8 cellular contexts compared by ENCODE assay signal in the genomic region with DNA sequence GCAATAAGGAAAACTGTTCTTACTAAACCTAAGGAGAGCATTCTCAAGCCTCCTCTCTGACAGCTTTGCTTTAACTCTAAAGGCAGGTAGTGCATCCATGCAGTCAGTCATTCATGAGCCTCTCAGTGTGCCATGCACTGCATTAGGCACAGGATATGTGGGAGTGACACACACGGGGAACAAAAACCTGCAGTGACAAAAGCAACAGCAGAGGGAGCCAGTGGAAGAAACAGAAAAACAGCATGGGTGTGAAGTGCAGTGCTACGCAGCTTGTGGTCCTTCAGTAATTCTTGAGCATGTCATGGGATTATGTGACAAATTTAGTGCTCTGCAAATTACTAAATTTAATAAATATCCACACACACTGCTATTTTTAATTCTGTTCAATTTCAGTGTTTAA.
DNase-seq lines count a peak whose midpoint lies in the region; ATAC-seq and TF ChIP-seq lines count a peak whose summit lies in the region.

No MANE protein-coding gene starts in this region.

- no peak overlapping the region for H3K4me3 ChIP-seq in CD8-positive, alpha-beta T cell (ENCODE audit: low read depth, low read length)
- H3K4me3 ChIP-seq in gastroesophageal sphincter (no peak overlapping the region), prostate gland (no peak overlapping the region), lower leg skin (ENCODE audit: low read depth, poor library complexity, severe bottlenecking) (no peak overlapping the region)

- H3K27me3 Mint-ChIP-seq in CD8-positive, alpha-beta T cell (ENCODE audit: low read depth): no peaks in the 10 kb centered on the region
- no peaks in the 10 kb centered on the region for H3K27me3 Mint-ChIP-seq in WTC11 (ENCODE audit: low read depth)
- no peaks in the 10 kb centered on the region for H3K27me3 Mint-ChIP-seq in activated T-helper 2 cell treated with anti-CD3 and anti-CD28 coated beads, Interferon-gamma antibody, Interleukin-2, Interleukin-4, amounts not matched to agents 10 μg/mL and 5 μg/mL and 100 μg/mL, durations not matched to agents 14 hours and 24 hours and 36 hours (ENCODE audit: low read depth)

- no peak overlapping the region for H3K4me3 Mint-ChIP-seq in CD8-positive, alpha-beta T cell
- H3K4me3 Mint-ChIP-seq in WTC11: no peak overlapping the region
- no peak overlapping the region for H3K4me3 Mint-ChIP-seq in activated T-helper 2 cell treated with anti-CD3 and anti-CD28 coated beads, Interferon-gamma antibody, Interleukin-2, Interleukin-4, amounts not matched to agents 10 μg/mL and 5 μg/mL and 100 μg/mL, durations not matched to agents 14 hours and 24 hours and 36 hours (ENCODE audit: low read depth)

- H3K27ac ChIP-seq in CD8-positive, alpha-beta T cell (ENCODE audit: low read depth, low read length): no peak overlapping the region
- no peak overlapping the region for H3K27ac ChIP-seq in gastroesophageal sphincter
- H3K27ac ChIP-seq in prostate gland: no peak overlapping the region

- TF ChIP-seq POLR2A in gastroesophageal sphincter (IDR thresholded peaks at IDR 0.05) (no peak), prostate gland (IDR thresholded peaks at IDR 0.05) (no peak), lower leg skin (IDR thresholded peaks at IDR 0.05) (no peak)

- POLR2A ChIA-PET in CD8-positive, alpha-beta T cell (lab: Charles Lee): interaction anchor here (0.8 kb wide), 1 partner anchor 20 kb away, joined by 3 read pairs; no protein-coding TSS in a partner anchor
- POLR2A ChIA-PET in WTC11 (lab: Charles Lee): no interaction called here

- no peak for TF ChIP-seq CTCF in CD8-positive, alpha-beta T cell (IDR thresholded peaks at IDR 0.05)
- TF ChIP-seq CTCF in WTC11 (IDR thresholded peaks at IDR 0.05) (no peak), gastroesophageal sphincter (IDR thresholded peaks at IDR 0.05) (peak in 3 of 4 experiments; percentile 17 to 53 (median 35)), prostate gland (IDR thresholded peaks at IDR 0.05) (peak in 3 of 4 experiments; percentile 31 to 53 (median 45)), lower leg skin (IDR thresholded peaks at IDR 0.05) (no peak)

- 35 to 60% methylated on average over 1 to 2 of the region's 2 CpGs for WGBS in gastroesophageal sphincter (ENCODE audit: low coverage in 1 of 2), 2 donors
- 35% methylated on average over 2 of the region's 2 CpGs for WGBS in prostate gland
- 35 to 40% methylated on average over 2 of the region's 2 CpGs for WGBS in lower leg skin, 2 donors

- CTCF ChIA-PET in CD8-positive, alpha-beta T cell (lab: Charles Lee): interaction anchor here (3.0 kb wide), 1 partner anchor 77 kb away, joined by 21 read pairs; no protein-coding TSS in a partner anchor
- CTCF ChIA-PET in WTC11 (lab: Charles Lee): interaction anchor here (0.8 to 1.9 kb wide), 8 partner anchors 12 to 547 kb away, joined by 3 to 11 read pairs (median 4); no protein-coding TSS in a partner anchor

- H3K27ac Mint-ChIP-seq in CD8-positive, alpha-beta T cell: peak overlapping the region; percentile 74
- H3K27ac Mint-ChIP-seq in WTC11: no peak overlapping the region
- H3K27ac Mint-ChIP-seq in activated T-helper 2 cell treated with anti-CD3 and anti-CD28 coated beads, Interferon-gamma antibody, Interleukin-2, Interleukin-4, amounts not matched to agents 10 μg/mL and 5 μg/mL and 100 μg/mL, durations not matched to agents 14 hours and 24 hours and 36 hours: no peak overlapping the region

- intact Hi-C loops in CD8-positive, alpha-beta T cell (cut with DNase I, micrococcal nuclease): no loop called here
- intact Hi-C loops in prostate gland (cut with DNase I) (no loop called here), lower leg skin (cut with DNase I; ENCODE audit: low total_unique reads) (no loop called here)
- intact Hi-C loops in activated T-helper 2 cell treated with anti-CD3 and anti-CD28 coated beads, Interferon-gamma antibody, Interleukin-2, Interleukin-4, amounts not matched to agents 10 μg/mL and 5 μg/mL and 100 μg/mL, durations not matched to agents 14 hours and 24 hours and 36 hours (cut with micrococcal nuclease): loop anchor here (5.0 kb wide), 1 partner anchor 516 kb away; no protein-coding TSS in a partner anchor

- H3K27me3 ChIP-seq in CD8-positive, alpha-beta T cell (ENCODE audit: insufficient read depth, low read length): no peaks in the 10 kb centered on the region
- H3K27me3 ChIP-seq in gastroesophageal sphincter (no peaks in the 10 kb centered on the region), prostate gland (replicated peaks; ENCODE audit: insufficient read depth) (no peaks in the 10 kb centered on the region)

- no peaks in the 10 kb centered on the region for H3K9me3 Mint-ChIP-seq in CD8-positive, alpha-beta T cell
- no peaks in the 10 kb centered on the region for H3K9me3 Mint-ChIP-seq in WTC11
- no peaks in the 10 kb centered on the region for H3K9me3 Mint-ChIP-seq in activated T-helper 2 cell treated with anti-CD3 and anti-CD28 coated beads, Interferon-gamma antibody, Interleukin-2, Interleukin-4, amounts not matched to agents 10 μg/mL and 5 μg/mL and 100 μg/mL, durations not matched to agents 14 hours and 24 hours and 36 hours

- no peaks in the 10 kb centered on the region for H3K4me1 ChIP-seq in CD8-positive, alpha-beta T cell (ENCODE audit: insufficient read depth, low read length)
- H3K4me1 ChIP-seq in gastroesophageal sphincter: peaks cover 0 to 4% (median 0%) of the 10 kb centered on the region in 3 donors
- H3K4me1 ChIP-seq in prostate gland (replicated peaks): no peaks in the 10 kb centered on the region

- H3K9me3 ChIP-seq in CD8-positive, alpha-beta T cell (ENCODE audit: low read length): no peaks in the 10 kb centered on the region
- H3K9me3 ChIP-seq in gastroesophageal sphincter: no peaks in the 10 kb centered on the region
- H3K9me3 ChIP-seq in prostate gland: no peaks in the 10 kb centered on the region

- no peak for DNase-seq in CD8-positive, alpha-beta T cell
- DNase-seq in NCI-H1105 (lab: John Stamatoyannopoulos, UW) (peak; percentile 14), WTC11 (ENCODE audit: low spot score) (peak; percentile 44), prostate gland (ENCODE audit: low spot score) (peak; percentile 29), lower leg skin (ENCODE audit: low spot score in 2 of 2) (no peak)
- no peak for DNase-seq in activated T-helper 2 cell treated with anti-CD3 and anti-CD28 coated beads, Interferon-gamma antibody, Interleukin-2, Interleukin-4, amounts not matched to agents 10 μg/mL and 5 μg/mL and 100 μg/mL, durations not matched to agents 14 hours and 24 hours and 36 hours (ENCODE audit: low spot score)

- no peaks in the 10 kb centered on the region for H3K4me1 Mint-ChIP-seq in CD8-positive, alpha-beta T cell (ENCODE audit: low read depth)
- H3K4me1 Mint-ChIP-seq in WTC11: peaks cover 5% of the 10 kb centered on the region
- H3K4me1 Mint-ChIP-seq in activated T-helper 2 cell treated with anti-CD3 and anti-CD28 coated beads, Interferon-gamma antibody, Interleukin-2, Interleukin-4, amounts not matched to agents 10 μg/mL and 5 μg/mL and 100 μg/mL, durations not matched to agents 14 hours and 24 hours and 36 hours (ENCODE audit: low read depth): peaks cover 3% of the 10 kb centered on the region

- no peaks in the 10 kb centered on the region for H3K36me3 ChIP-seq in CD8-positive, alpha-beta T cell (ENCODE audit: insufficient read depth, low read length)
- peaks cover 0 to 23% of the 10 kb centered on the region in 2 donors for H3K36me3 ChIP-seq in gastroesophageal sphincter
- no peaks in the 10 kb centered on the region for H3K36me3 ChIP-seq in prostate gland

- peaks cover 65% of the 10 kb centered on the region for H3K36me3 Mint-ChIP-seq in CD8-positive, alpha-beta T cell
- H3K36me3 Mint-ChIP-seq in WTC11: peaks cover 6% of the 10 kb centered on the region; the same call in 1 of the 2 replicates
- no peaks in the 10 kb centered on the region for H3K36me3 Mint-ChIP-seq in activated T-helper 2 cell treated with anti-CD3 and anti-CD28 coated beads, Interferon-gamma antibody, Interleukin-2, Interleukin-4, amounts not matched to agents 10 μg/mL and 5 μg/mL and 100 μg/mL, durations not matched to agents 14 hours and 24 hours and 36 hours (ENCODE audit: low read depth)

- TF ChIP-seq EP300 in gastroesophageal sphincter (IDR thresholded peaks at IDR 0.05): no peak

- no peak for ATAC-seq in CD8-positive, alpha-beta T cell
- ATAC-seq in GM18861 (IDR thresholded peaks at IDR 0.05; ENCODE audit: unreplicated experiment) (peak; percentile 60), WTC11 (peak; percentile 92), gastroesophageal sphincter (no peak)

TF ChIP-seq in WTC11, 78 proteins besides CTCF, POLR2A, EP300 and RAD21 (continues in another document):
- TF ChIP-seq HMGA2 (CRISPR knock-in tag; IDR thresholded peaks at IDR 0.05) (no peak), TCF7 (CRISPR knock-in tag; IDR thresholded peaks at IDR 0.05; ENCODE audit: low read depth) (no peak), FOXJ3 (CRISPR knock-in tag; IDR thresholded peaks at IDR 0.05; ENCODE audit: borderline replicate concordance) (no peak), SP1 (CRISPR knock-in tag; conservative IDR thresholded peaks at IDR 0.05) (no peak), ZNF396 (CRISPR knock-in tag; IDR thresholded peaks at IDR 0.05; ENCODE audit: borderline replicate concordance) (no peak), AR (CRISPR knock-in tag; IDR thresholded peaks at IDR 0.05) (no peak)

Comparison
In these comparisons a context has a peak if more than half of its experiments do, and no peak if none do; other contexts are left out.
1. ATAC-seq: peak in GM18861 (single experiment) and WTC11 (single experiment); none in CD8-positive, alpha-beta T cell (single experiment) and gastroesophageal sphincter (single experiment).
2. DNase-seq: peak in NCI-H1105 (single experiment), WTC11 (single experiment) and prostate gland (single experiment); none in CD8-positive, alpha-beta T cell (0 of 7), activated T-helper 2 cell treated with anti-CD3 and anti-CD28 coated beads, Interferon-gamma antibody, Interleukin-2, Interleukin-4, amounts not matched to agents 10 μg/mL and 5 μg/mL and 100 μg/mL, durations not matched to agents 14 hours and 24 hours and 36 hours (single experiment) and lower leg skin (0 of 2).
3. CTCF ChIP-seq: peak in gastroesophageal sphincter (3 of 4) and prostate gland (3 of 4); none in CD8-positive, alpha-beta T cell (single experiment), WTC11 (single experiment) and lower leg skin (0 of 3).